9 cellular contexts compared by ENCODE assay signal in genomic region chr12:114812858-114813761, GRCh38.
DNase-seq lines count a peak whose midpoint lies in the region; ATAC-seq, FAIRE-seq and TF ChIP-seq lines count a peak whose summit lies in the region.
"Had no signal": no experiment of that assay in that cellular context is flagged by ENCODE, and none has a peak within 500 bp of the region (broad histone marks: within the 10 kb centered on the region; RNA-seq: fewer than 3 reads in every experiment).

No MANE protein-coding gene starts in this region.

- no peak for FAIRE-seq in GM12891 (lab: Jason Lieb, UNC)
- FAIRE-seq: G401.6 had no signal

- no peak for TF ChIP-seq EP300 in ovary (IDR thresholded peaks at IDR 0.05)

- H3K36me3 ChIP-seq in esophagus squamous epithelium (no peaks in the 10 kb centered on the region), ovary (no peaks in the 10 kb centered on the region)

- H3K27me3 ChIP-seq in esophagus squamous epithelium (peaks cover 0 to 12% (median 0%) of the 10 kb centered on the region in 4 donors), ovary (no peaks in the 10 kb centered on the region)

- H3K4me3 ChIP-seq in esophagus squamous epithelium: peak overlapping the region in 1 of 4 donors; percentile 5
- no peak overlapping the region for H3K4me3 ChIP-seq in ovary

- WGBS in esophagus squamous epithelium, 2 donors: 28 to 31% methylated on average over 17 to 19 of the region's 19 CpGs
- 11 to 27% (median 12%) methylated on average over 19 of the region's 19 CpGs for WGBS in ovary, 3 donors

- H3K4me1 ChIP-seq in esophagus squamous epithelium (no peaks in the 10 kb centered on the region), ovary (ENCODE audit: insufficient read depth) (peaks cover 3% of the 10 kb centered on the region)

- TF ChIP-seq CTCF in esophagus squamous epithelium (IDR thresholded peaks at IDR 0.05) (no peak), ovary (IDR thresholded peaks at IDR 0.05) (no peak)

- ATAC-seq in HG03159 (IDR thresholded peaks at IDR 0.05; ENCODE audit: unreplicated experiment): no peak

- H3K27ac ChIP-seq in esophagus squamous epithelium (peak overlapping the region in 3 of 4 donors; percentile 22 to 64 (median 40)), ovary (peak overlapping the region; percentile 0 to 72)

- intact Hi-C loops in esophagus squamous epithelium (cut with DNase I): no loop called here
- intact Hi-C loops in ovary (cut with DNase I): no loop called here

- DNase-seq in G401 (ENCODE audit: low spot score) (peak; percentile 5), NCI-H748 (lab: John Stamatoyannopoulos, UW; ENCODE audit: unreplicated experiment) (peak; percentile 83), esophagus squamous epithelium (lab: John Stamatoyannopoulos, UW) (no peak), ovary (peak in 4 of 5 donors; percentile 32 to 52 (median 44)), GM12891 (ENCODE audit: insufficient read length, low spot score) (no peak), hepatic stellate cell (ENCODE audit: low spot score) (no peak)
- DNase-seq in stimulated activated CD8-positive, alpha-beta memory T cell treated with anti-CD3 and anti-CD28 coated beads, Interleukin-4, amount 100 ng/mL, for 48 hours: no peak

- no peak for TF ChIP-seq POLR2A in esophagus squamous epithelium (IDR thresholded peaks at IDR 0.05)
- no peak for TF ChIP-seq POLR2A in ovary (IDR thresholded peaks at IDR 0.05)
- no peak for TF ChIP-seq POLR2A in GM12891 (IDR thresholded peaks at IDR 0.05; ENCODE audit: low read depth, low read length)

- H3K9me3 ChIP-seq in esophagus squamous epithelium: no peaks in the 10 kb centered on the region
- no peaks in the 10 kb centered on the region for H3K9me3 ChIP-seq in ovary

- in situ Hi-C loops in G401 (cut with HindIII; ENCODE audit: low sequenced_read_pairs): no loop called here

TF ChIP-seq in GM12891, 5 proteins besides CTCF, POLR2A, EP300 and RAD21:
- TF ChIP-seq PAX5 (IDR thresholded peaks at IDR 0.05; ENCODE audit: insufficient read depth, low read length, severe bottlenecking) (no peak), POLR2AphosphoS5 (IDR thresholded peaks at IDR 0.05; ENCODE audit: low read depth, low read length) (no peak), POU2F2 (IDR thresholded peaks at IDR 0.05; ENCODE audit: low read depth, low read length) (no peak), TAF1 (IDR thresholded peaks at IDR 0.05; ENCODE audit: low read depth, low read length) (no peak), SPI1 (IDR thresholded peaks at IDR 0.05; ENCODE audit: low read depth, low read length) (no peak)

Comparison
In these comparisons a context has a peak if more than half of its experiments do, and no peak if none do; other contexts are left out.
1. DNase-seq: peak in G401 (single experiment), NCI-H748 (single experiment) and ovary (4 of 5); none in esophagus squamous epithelium (single experiment), GM12891 (single experiment), hepatic stellate cell (single experiment) and stimulated activated CD8-positive, alpha-beta memory T cell treated with anti-CD3 and anti-CD28 coated beads, Interleukin-4, amount 100 ng/mL, for 48 hours (single experiment).